ENCODE assay signal across 8 cellular contexts in the genomic region with DNA sequence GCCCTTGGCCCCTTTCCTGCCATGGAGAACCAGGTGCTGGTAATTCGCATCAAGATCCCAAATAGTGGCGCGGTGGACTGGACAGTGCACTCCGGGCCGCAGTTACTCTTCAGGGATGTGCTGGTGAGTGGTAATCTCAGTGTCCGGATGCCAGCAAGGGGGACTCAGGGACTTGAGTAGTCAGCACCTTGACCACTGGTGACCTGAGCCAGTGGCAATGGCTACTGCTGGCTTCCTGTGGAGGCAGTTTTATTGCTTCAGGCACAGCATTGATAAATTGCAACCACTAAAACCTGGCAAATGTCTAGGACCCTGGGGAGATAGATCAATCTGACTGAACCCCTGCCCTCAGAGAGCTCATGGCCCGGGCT. TPM values are rescaled to one million over a fixed set of nuclear protein-coding genes. Genes with fewer than 3 reads are reported as not detected.
A peak's percentile ranks its signal among the peaks of the same experiment; 100 is the strongest.
DNase-seq lines count a peak whose midpoint lies in the region; ATAC-seq and TF ChIP-seq lines count a peak whose summit lies in the region.

No MANE protein-coding gene starts in this region.

- peak overlapping the region; percentile 91 for H3K4me3 Mint-ChIP-seq in T-helper 2 cell treated with Interferon-gamma antibody and Interleukin-4, amounts not matched to agents 5 μg/mL and 100 μg/mL, for 36 hours
- peak overlapping the region; percentile 87 for H3K4me3 Mint-ChIP-seq in activated naive CD8-positive, alpha-beta T cell treated with anti-CD3 and anti-CD28 coated beads for 36 hours

- TF ChIP-seq CTCF in hepatocyte (IDR thresholded peaks at IDR 0.05; ENCODE audit: poor library complexity) = no peak

- peak overlapping the region; percentile 92 for H3K27ac Mint-ChIP-seq in T-helper 2 cell treated with Interferon-gamma antibody and Interleukin-4, amounts not matched to agents 5 μg/mL and 100 μg/mL, for 36 hours
- peak overlapping the region; percentile 84 for H3K27ac Mint-ChIP-seq in activated naive CD8-positive, alpha-beta T cell treated with anti-CD3 and anti-CD28 coated beads for 36 hours

- peaks cover 7% of the 10 kb centered on the region for H3K4me1 ChIP-seq in hepatocyte (ENCODE audit: insufficient read depth)
- peaks cover 24 to 27% (median 25%) of the 10 kb centered on the region in 3 donors for H3K4me1 ChIP-seq in skeletal muscle tissue (ENCODE audit: control insufficient read depth in 3 of 3, insufficient read depth in 3 of 3, low read length in 3 of 3)

- H3K79me2 ChIP-seq in hepatocyte = peaks cover 21% of the 10 kb centered on the region

- H3K27me3 ChIP-seq in hepatocyte (no peaks in the 10 kb centered on the region), skeletal muscle tissue (ENCODE audit: control insufficient read depth in 3 of 3, insufficient read depth in 3 of 3, low read length in 3 of 3) (no peaks in the 10 kb centered on the region)

- peak overlapping the region; percentile 96 for H3K4me2 ChIP-seq in hepatocyte

- no peaks in the 10 kb centered on the region for H3K27me3 Mint-ChIP-seq in T-helper 2 cell treated with Interferon-gamma antibody and Interleukin-4, amounts not matched to agents 5 μg/mL and 100 μg/mL, for 36 hours (ENCODE audit: low read depth)
- no peaks in the 10 kb centered on the region for H3K27me3 Mint-ChIP-seq in activated naive CD8-positive, alpha-beta T cell treated with anti-CD3 and anti-CD28 coated beads for 36 hours

- H2AFZ ChIP-seq in hepatocyte = peak overlapping the region; percentile 93

- no peaks in the 10 kb centered on the region for H4K20me1 ChIP-seq in hepatocyte (ENCODE audit: insufficient read depth, poor library complexity, severe bottlenecking)

- no peaks in the 10 kb centered on the region for H3K9me2 ChIP-seq in hepatocyte (replicated peaks; ENCODE audit: insufficient read depth)

- H3K9me3 Mint-ChIP-seq in T-helper 2 cell treated with Interferon-gamma antibody and Interleukin-4, amounts not matched to agents 5 μg/mL and 100 μg/mL, for 36 hours = no peaks in the 10 kb centered on the region
- no peaks in the 10 kb centered on the region for H3K9me3 Mint-ChIP-seq in activated naive CD8-positive, alpha-beta T cell treated with anti-CD3 and anti-CD28 coated beads for 36 hours

- H3K9ac ChIP-seq in skeletal muscle tissue (ENCODE audit: low read depth in 1 of 3, low read length in 3 of 3) = peak overlapping the region; percentile 90 to 99 (median 93)

- H3K9me3 ChIP-seq in hepatocyte (ENCODE audit: low read depth) (no peaks in the 10 kb centered on the region), skeletal muscle tissue (ENCODE audit: control insufficient read depth in 3 of 3, low read length in 3 of 3) (no peaks in the 10 kb centered on the region)

- H3K4me1 Mint-ChIP-seq in T-helper 2 cell treated with Interferon-gamma antibody and Interleukin-4, amounts not matched to agents 5 μg/mL and 100 μg/mL, for 36 hours (ENCODE audit: low read depth) = peaks cover 48% of the 10 kb centered on the region
- H3K4me1 Mint-ChIP-seq in activated naive CD8-positive, alpha-beta T cell treated with anti-CD3 and anti-CD28 coated beads for 36 hours = peaks cover 62% of the 10 kb centered on the region

- peak overlapping the region; percentile 84 for H3K27ac ChIP-seq in hepatocyte
- H3K27ac ChIP-seq in skeletal muscle tissue (ENCODE audit: low read depth, low read length) = peak overlapping the region; percentile 81

- ATAC-seq in GM21723 (IDR thresholded peaks at IDR 0.05; ENCODE audit: unreplicated experiment) = no peak
- no peak for ATAC-seq in GM18909 (IDR thresholded peaks at IDR 0.05; ENCODE audit: poor library complexity, unreplicated experiment)

- peak overlapping the region; percentile 59 for H3K4me3 ChIP-seq in hepatocyte
- peak overlapping the region; percentile 92 to 99 (median 98) for H3K4me3 ChIP-seq in skeletal muscle tissue (ENCODE audit: low read length in 3 of 3)

- in situ Hi-C loops in KBM-7 (cut with MboI; ENCODE audit: low pct_unique_long_range_greater_than_20kb, low sequenced_read_pairs) = no loop called here

- no peak for DNase-seq in T-helper 2 cell treated with Interferon-gamma antibody and Interleukin-4, amounts not matched to agents 5 μg/mL and 100 μg/mL, for 36 hours (ENCODE audit: low spot score)
- DNase-seq in T-helper 2 cell = no peak
- DNase-seq in activated naive CD8-positive, alpha-beta T cell treated with anti-CD3 and anti-CD28 coated beads for 36 hours = no peak
- DNase-seq in hepatocyte (ENCODE audit: low spot score) = peak; percentile 19
- DNase-seq in KBM-7 = no peak

- WGBS in hepatocyte (ENCODE audit: low lambda C conversion rate, missing lambda C conversion rate) = 72% methylated on average over 7 of the region's 7 CpGs

- H3K36me3 ChIP-seq in hepatocyte (replicated peaks; ENCODE audit: insufficient read depth, low read depth) = no peaks in the 10 kb centered on the region
- peaks cover 4 to 11% (median 7%) of the 10 kb centered on the region in 3 donors for H3K36me3 ChIP-seq in skeletal muscle tissue (ENCODE audit: control insufficient read depth in 3 of 3, insufficient read depth in 3 of 3, low read length in 3 of 3)

- H3K36me3 Mint-ChIP-seq in T-helper 2 cell treated with Interferon-gamma antibody and Interleukin-4, amounts not matched to agents 5 μg/mL and 100 μg/mL, for 36 hours (ENCODE audit: low read depth) = peaks cover 30% of the 10 kb centered on the region
- H3K36me3 Mint-ChIP-seq in activated naive CD8-positive, alpha-beta T cell treated with anti-CD3 and anti-CD28 coated beads for 36 hours = peaks cover 8% of the 10 kb centered on the region

RNA-seq across cellular contexts. Expression of a gene that starts 0.8 kb away (rescaled TPM):
- total RNA-seq in activated naive CD8-positive, alpha-beta T cell treated with anti-CD3 and anti-CD28 coated beads for 36 hours = 10 to 100 TPM; 17.0 to 20.8 TPM
- 7.2 and 13.7 TPM in 2 replicates for total RNA-seq in hepatocyte
- 12.4 and 14.2 TPM in 2 replicates for polyA plus RNA-seq in hepatocyte
- total RNA-seq in skeletal muscle tissue = 19.3 TPM

RNA-seq across cellular contexts. Expression of a gene that starts 22.4 kb away (rescaled TPM):
- total RNA-seq in activated naive CD8-positive, alpha-beta T cell treated with anti-CD3 and anti-CD28 coated beads for 36 hours = 1 to 10 TPM; 5.2 to 6.7 TPM
- total RNA-seq in hepatocyte (4.1 and 7.6 TPM in 2 replicates), skeletal muscle tissue (7.3 TPM)
- 8.4 and 10.6 TPM in 2 replicates for polyA plus RNA-seq in hepatocyte
